Comparison of ENCODE assay signal across 8 cellular contexts in the genomic region with DNA sequence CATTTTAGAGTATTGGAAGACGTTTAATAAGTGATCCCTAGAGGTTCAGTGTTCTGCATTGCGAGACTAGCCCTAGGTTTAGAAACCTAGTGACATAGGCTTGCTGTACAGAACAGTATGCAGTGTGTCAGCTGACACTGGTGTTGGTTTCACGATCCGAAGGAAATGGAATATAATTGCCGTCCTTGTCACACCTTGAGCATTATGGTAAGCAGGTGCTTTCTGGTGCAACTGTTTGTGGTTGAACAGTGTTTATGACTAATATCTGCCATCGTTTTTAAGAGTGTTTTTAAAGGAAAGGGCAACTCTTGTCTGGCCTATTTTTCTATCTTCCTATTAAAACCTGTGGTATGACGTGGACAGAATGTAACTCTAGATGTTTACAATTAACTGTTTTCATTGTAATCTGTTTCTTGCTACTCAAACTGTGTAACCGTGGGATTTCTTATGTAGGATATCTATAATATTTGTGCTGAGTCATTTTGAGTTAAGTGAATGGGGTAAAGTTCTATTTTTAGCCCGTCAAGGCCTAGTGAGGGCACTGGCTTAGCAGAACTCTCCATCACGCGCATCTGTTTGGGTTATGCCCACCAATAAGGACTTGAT. TPM values are rescaled to one million over a fixed set of nuclear protein-coding genes. Genes with fewer than 3 reads are reported as not detected.
DNase-seq lines count a peak whose midpoint lies in the region; ATAC-seq and TF ChIP-seq lines count a peak whose summit lies in the region.

No MANE protein-coding gene starts in this region.

- H3K36me3 ChIP-seq in fibroblast of lung (ENCODE audit: control insufficient read depth, insufficient read depth, low read length): no peaks in the 10 kb centered on the region

- peaks cover 0 to 6% of the 10 kb centered on the region in 2 donors for H3K9me3 Mint-ChIP-seq in stimulated activated naive B cell treated with anti-CD40 and anti-IgM and Interleukin-4, amounts not matched to agents 10 μg/mL and 1 μg/mL and 100 μg/mL, for 72 hours

- DNase-seq in EL (peak; percentile 52), T-helper 1 cell (peak in 4 of 5 donors; percentile 18 to 84 (median 22)), fibroblast of lung (ENCODE audit: low read depth in 2 of 2) (peak; percentile 77 to 88), T1000 (lab: John Stamatoyannopoulos, UW) (no peak), T-helper 9 cell (no peak)
- peak; percentile 16 for DNase-seq in stimulated activated naive B cell treated with anti-CD40 and anti-IgM and Interleukin-4, amounts not matched to agents 10 μg/mL and 1 μg/mL and 100 μg/mL, for 72 hours

- H3K9ac ChIP-seq in fibroblast of lung (ENCODE audit: insufficient read depth, low read length): no peak overlapping the region

- H3K9me3 ChIP-seq in fibroblast of lung (ENCODE audit: control insufficient read depth, insufficient read depth, low read depth, low read length): no peaks in the 10 kb centered on the region

- H2AFZ ChIP-seq in fibroblast of lung (ENCODE audit: low read length): no peak overlapping the region

- peak overlapping the region; percentile 59 for H3K4me2 ChIP-seq in fibroblast of lung (ENCODE audit: extremely low read depth, insufficient read depth, low read length)

- peak overlapping the region; percentile 53 for H3K27ac ChIP-seq in fibroblast of lung (ENCODE audit: insufficient read depth, low read length)

- H4K20me1 ChIP-seq in fibroblast of lung (ENCODE audit: control insufficient read depth, extremely low read depth, insufficient read depth, low read length): no peaks in the 10 kb centered on the region

- peaks cover 4% of the 10 kb centered on the region for H3K4me1 ChIP-seq in fibroblast of lung (ENCODE audit: control insufficient read depth, extremely low read depth, insufficient read depth, low read length)

- no peak for TF ChIP-seq CTCF in fibroblast of lung (conservative IDR thresholded peaks at IDR 0.05 in 1 of 2, IDR thresholded peaks at IDR 0.05 in 1 of 2; ENCODE audit: low read depth in 1 of 2, low read length in 2 of 2)

- no peak overlapping the region for H3K4me3 Mint-ChIP-seq in stimulated activated naive B cell treated with anti-CD40 and anti-IgM and Interleukin-4, amounts not matched to agents 10 μg/mL and 1 μg/mL and 100 μg/mL, for 72 hours

- peaks cover 14 to 30% of the 10 kb centered on the region in 2 donors for H3K36me3 Mint-ChIP-seq in stimulated activated naive B cell treated with anti-CD40 and anti-IgM and Interleukin-4, amounts not matched to agents 10 μg/mL and 1 μg/mL and 100 μg/mL, for 72 hours

- ATAC-seq in GM19372 (IDR thresholded peaks at IDR 0.05; ENCODE audit: low read depth, unreplicated experiment): peak; percentile 94
- peak; percentile 96 for ATAC-seq in HG03342 (IDR thresholded peaks at IDR 0.05; ENCODE audit: unreplicated experiment)
- peak; percentile 87 to 90 for ATAC-seq in stimulated activated naive B cell treated with anti-CD40 and anti-IgM and Interleukin-4, amounts not matched to agents 10 μg/mL and 1 μg/mL and 100 μg/mL, for 72 hours (replicated peaks)

- peak overlapping the region; percentile 85 for H3K27ac Mint-ChIP-seq in stimulated activated naive B cell treated with anti-CD40 and anti-IgM and Interleukin-4, amounts not matched to agents 10 μg/mL and 1 μg/mL and 100 μg/mL, for 72 hours

- no peak overlapping the region for H3K4me3 ChIP-seq in fibroblast of lung (replicated peaks in 1 of 4; ENCODE audit: control extremely low read depth in 1 of 4, insufficient read depth in 1 of 4, low read depth in 3 of 4, low read length in 4 of 4)

- H3K79me2 ChIP-seq in fibroblast of lung (ENCODE audit: control insufficient read depth, insufficient read depth, low read length): no peaks in the 10 kb centered on the region

- no peaks in the 10 kb centered on the region for H3K27me3 ChIP-seq in fibroblast of lung (ENCODE audit: control insufficient read depth, insufficient read depth, low read length)

- H3K27me3 Mint-ChIP-seq in stimulated activated naive B cell treated with anti-CD40 and anti-IgM and Interleukin-4, amounts not matched to agents 10 μg/mL and 1 μg/mL and 100 μg/mL, for 72 hours: no peaks in the 10 kb centered on the region

- H3K4me1 Mint-ChIP-seq in stimulated activated naive B cell treated with anti-CD40 and anti-IgM and Interleukin-4, amounts not matched to agents 10 μg/mL and 1 μg/mL and 100 μg/mL, for 72 hours: peaks cover 20 to 29% of the 10 kb centered on the region in 2 donors

RNA-seq across cellular contexts. Expression of a gene that starts 53.8 kb away (rescaled TPM):
- 37.7 and 38.5 TPM in 2 replicates for total RNA-seq in fibroblast of lung
- 26.9 and 27.7 TPM in 2 replicates for polyA plus RNA-seq in fibroblast of lung
- 20.2 and 21.8 TPM in 2 replicates for polyA plus RNA-seq in fibroblast of lung (2012)
- polyA minus RNA-seq in fibroblast of lung (ENCODE audit: low replicate concordance): 32.5 and 45.1 TPM in 2 replicates

Comparison
In these comparisons a context has a peak if more than half of its experiments do, and no peak if none do; other contexts are left out.
1. DNase-seq: peak in EL (single experiment), T-helper 1 cell (4 of 5), fibroblast of lung (2 of 2) and stimulated activated naive B cell treated with anti-CD40 and anti-IgM and Interleukin-4, amounts not matched to agents 10 μg/mL and 1 μg/mL and 100 μg/mL, for 72 hours (single experiment); none in T1000 (single experiment) and T-helper 9 cell (single experiment).
2. Peak in every context shown above with its lines, with median percentiles within 50 percentile points of each other: ATAC-seq.